ENCODE assay signal across 1 cellular context in genomic region chr1:186046437-186047233, GRCh38.
A peak's percentile ranks its signal among the peaks of the same experiment; 100 is the strongest.
TF ChIP-seq lines count a peak whose summit lies in the region.

No MANE protein-coding gene starts in this region.

TF ChIP-seq in K562, 482 proteins besides CTCF, POLR2A, EP300 and RAD21 (continued from another document and continues in another):
- TF ChIP-seq DEAF1 (CRISPR knock-in tag; IDR thresholded peaks at IDR 0.05) (no peak), TCFL5 (CRISPR knock-in tag; conservative IDR thresholded peaks at IDR 0.05) (no peak), MEF2A (IDR thresholded peaks at IDR 0.05; ENCODE audit: control insufficient read depth, low read depth, low read length) (0 out of 2 replicates have a peak, but pooled peaks have one; percentile 25), USF2 (CRISPR knock-in tag; IDR thresholded peaks at IDR 0.05) (no peak), ZNF695 (CRISPR knock-in tag; IDR thresholded peaks at IDR 0.05) (no peak), EZH2 (IDR thresholded peaks at IDR 0.05; ENCODE audit: borderline replicate concordance, low read depth, low read length) (no peak), E2F6 (IDR thresholded peaks at IDR 0.05; ENCODE audit: borderline replicate concordance in 1 of 2, extremely low read depth in 1 of 2, insufficient read depth in 1 of 2, insufficient read length in 1 of 2, low read depth in 1 of 2, low read length in 1 of 2, poor library complexity in 1 of 2, severe bottlenecking in 1 of 2) (no peak), ZNF76 (CRISPR knock-in tag; IDR thresholded peaks at IDR 0.05; ENCODE audit: borderline replicate concordance) (no peak), ATF2 (CRISPR knock-in tag; IDR thresholded peaks at IDR 0.05) (no peak), FOXJ3 (CRISPR knock-in tag; IDR thresholded peaks at IDR 0.05) (no peak), PTTG1 (tag; IDR thresholded peaks at IDR 0.05; ENCODE audit: low read depth) (no peak), PTBP1 (IDR thresholded peaks at IDR 0.05; ENCODE audit: low read depth, low read length) (no peak), ZNF780A (CRISPR knock-in tag; IDR thresholded peaks at IDR 0.05) (no peak), ZNF445 (CRISPR knock-in tag; IDR thresholded peaks at IDR 0.05; ENCODE audit: low read depth) (no peak), ZNF280B (CRISPR knock-in tag; IDR thresholded peaks at IDR 0.05) (no peak), ETS1 (conservative IDR thresholded peaks at IDR 0.05; ENCODE audit: control insufficient read depth, low read depth, low read length) (no peak), JUN (IDR thresholded peaks at IDR 0.05; ENCODE audit: borderline replicate concordance, low read depth, low read length) (no peak), JUN (CRISPR knock-in tag; IDR thresholded peaks at IDR 0.05; ENCODE audit: borderline replicate concordance) (no peak), XRCC5 (IDR thresholded peaks at IDR 0.05; ENCODE audit: low read depth, low read length) (no peak), ZNF764 (CRISPR knock-in tag; IDR thresholded peaks at IDR 0.05; ENCODE audit: low read depth) (no peak), NR0B1 (IDR thresholded peaks at IDR 0.05; ENCODE audit: partially characterized antibody) (no peak), THAP12 (CRISPR knock-in tag; IDR thresholded peaks at IDR 0.05) (no peak), FOXA1 (IDR thresholded peaks at IDR 0.05; ENCODE audit: borderline replicate concordance) (no peak), ZNF318 (IDR thresholded peaks at IDR 0.05; ENCODE audit: borderline replicate concordance in 1 of 2, low read depth in 1 of 2) (no peak), TRIM25 (IDR thresholded peaks at IDR 0.05; ENCODE audit: borderline replicate concordance) (no peak), ZNF431 (CRISPR knock-in tag; IDR thresholded peaks at IDR 0.05) (no peak), ILF3 (IDR thresholded peaks at IDR 0.05; ENCODE audit: borderline replicate concordance) (0 out of 2 replicates have a peak, but pooled peaks have one; percentile 26), LARP7 (IDR thresholded peaks at IDR 0.05) (no peak), ZNF398 (CRISPR knock-in tag; IDR thresholded peaks at IDR 0.05) (no peak), SMARCB1 (IDR thresholded peaks at IDR 0.05; ENCODE audit: insufficient read length, low read depth) (no peak), YBX1 (IDR thresholded peaks at IDR 0.05) (no peak), ZNF589 (CRISPR knock-in tag; IDR thresholded peaks at IDR 0.05; ENCODE audit: low read depth) (no peak)
